Comparison of ENCODE assay signal across 12 cellular contexts in the genomic region with DNA sequence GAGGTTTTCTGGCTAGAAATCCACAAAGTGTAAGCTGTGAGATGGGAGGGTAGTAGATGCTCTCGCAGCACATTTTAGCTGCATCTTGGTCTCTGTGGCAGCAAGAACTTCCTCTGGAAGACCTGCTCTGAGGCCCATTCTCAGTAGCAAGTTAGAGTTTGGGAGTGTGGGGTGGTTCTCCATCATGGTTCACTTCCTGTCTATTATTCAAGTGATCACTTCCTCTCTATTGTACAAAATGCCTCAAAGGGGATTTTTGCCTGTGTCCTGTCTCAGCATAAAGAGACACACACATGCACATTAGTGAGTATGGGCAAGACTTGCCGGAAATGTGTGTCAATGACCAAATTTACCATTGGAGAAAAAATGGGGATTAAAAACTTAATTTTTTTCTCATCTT. TPM values are rescaled to one million over a fixed set of nuclear protein-coding genes. Genes with fewer than 3 reads are reported as not detected.
A peak's percentile ranks its signal among the peaks of the same experiment; 100 is the strongest.
DNase-seq lines count a peak whose midpoint lies in the region; ATAC-seq lines count a peak whose summit lies in the region.
"Had no signal": no experiment of that assay in that cellular context is flagged by ENCODE, and none has a peak within 500 bp of the region (broad histone marks: within the 10 kb centered on the region; RNA-seq: fewer than 3 reads in every experiment).

No MANE protein-coding gene starts in this region.

- H3K4me3 Mint-ChIP-seq in activated CD4-positive, alpha-beta T cell treated with anti-CD3 and anti-CD28 coated beads for 36 hours, result no peak overlapping the region
- H3K4me3 Mint-ChIP-seq in natural killer cell treated with Interleukin-12 subunit alpha and Interleukin-12 subunit beta and Interleukin-15 and Interleukin-18, amount 100 ng/mL, for 72 hours, result no peak overlapping the region
- H3K4me3 Mint-ChIP-seq: type B pancreatic cell had no signal

- POLR2A ChIA-PET in activated CD4-positive, alpha-beta T cell treated with anti-CD3 and anti-CD28 coated beads for 36 hours (lab: Charles Lee), result no interaction called here

- peaks cover 2% of the 10 kb centered on the region for H3K36me3 Mint-ChIP-seq in activated CD4-positive, alpha-beta T cell treated with anti-CD3 and anti-CD28 coated beads for 36 hours (ENCODE audit: low read depth)
- H3K36me3 Mint-ChIP-seq in natural killer cell treated with Interleukin-12 subunit alpha and Interleukin-12 subunit beta and Interleukin-15 and Interleukin-18, amount 100 ng/mL, for 72 hours, result no peaks in the 10 kb centered on the region

- H3K9me3 Mint-ChIP-seq in activated CD4-positive, alpha-beta T cell treated with anti-CD3 and anti-CD28 coated beads for 36 hours (ENCODE audit: low read depth), result peaks cover 2% of the 10 kb centered on the region
- peaks cover 6% of the 10 kb centered on the region for H3K9me3 Mint-ChIP-seq in natural killer cell treated with Interleukin-12 subunit alpha and Interleukin-12 subunit beta and Interleukin-15 and Interleukin-18, amount 100 ng/mL, for 72 hours

- ATAC-seq in activated CD4-positive, alpha-beta T cell treated with anti-CD3 and anti-CD28 coated beads for 36 hours, result peak; percentile 90
- peak; percentile 76 for ATAC-seq in HG02571 (IDR thresholded peaks at IDR 0.05; ENCODE audit: unreplicated experiment)
- ATAC-seq in HG03575 (IDR thresholded peaks at IDR 0.05; ENCODE audit: extremely low read depth, insufficient number of reproducible peaks, low FRiP score, unreplicated experiment), result peak; percentile 83
- peak in 1 of 2 donors; percentile 51 for ATAC-seq in natural killer cell treated with Interleukin-12 subunit alpha and Interleukin-12 subunit beta and Interleukin-15 and Interleukin-18, amount 100 ng/mL, for 72 hours
- ATAC-seq: A549 had no signal

- peak overlapping the region; percentile 76 for H3K27ac Mint-ChIP-seq in activated CD4-positive, alpha-beta T cell treated with anti-CD3 and anti-CD28 coated beads for 36 hours
- peak overlapping the region; percentile 68 to 79 for H3K27ac Mint-ChIP-seq in natural killer cell treated with Interleukin-12 subunit alpha and Interleukin-12 subunit beta and Interleukin-15 and Interleukin-18, amount 100 ng/mL, for 72 hours
- H3K27ac Mint-ChIP-seq: type B pancreatic cell had no signal

- CTCF ChIA-PET in activated CD4-positive, alpha-beta T cell treated with anti-CD3 and anti-CD28 coated beads for 36 hours (lab: Charles Lee), result interaction anchor here (0.7 to 1.4 kb wide), 2 partner anchors 14 to 24 kb away, joined by 3 to 4 read pairs; no protein-coding TSS in a partner anchor

- no peaks in the 10 kb centered on the region for H3K27me3 Mint-ChIP-seq in activated CD4-positive, alpha-beta T cell treated with anti-CD3 and anti-CD28 coated beads for 36 hours
- H3K27me3 Mint-ChIP-seq in natural killer cell treated with Interleukin-12 subunit alpha and Interleukin-12 subunit beta and Interleukin-15 and Interleukin-18, amount 100 ng/mL, for 72 hours, result no peaks in the 10 kb centered on the region
- H3K27me3 Mint-ChIP-seq: type B pancreatic cell had no signal

- peaks cover 9% of the 10 kb centered on the region for H3K4me1 Mint-ChIP-seq in activated CD4-positive, alpha-beta T cell treated with anti-CD3 and anti-CD28 coated beads for 36 hours
- H3K4me1 Mint-ChIP-seq in natural killer cell treated with Interleukin-12 subunit alpha and Interleukin-12 subunit beta and Interleukin-15 and Interleukin-18, amount 100 ng/mL, for 72 hours (ENCODE audit: low read depth in 2 of 2), result peaks cover 12 to 22% of the 10 kb centered on the region in 2 donors

- peak; percentile 7 for DNase-seq in activated CD4-positive, alpha-beta T cell treated with anti-CD3 and anti-CD28 coated beads for 36 hours
- no peak for DNase-seq in activated CD4-positive, alpha-beta T cell treated with anti-CD3 and anti-CD28 coated beads, Interleukin-2, amount 50 U/mL, for 1 hour
- DNase-seq in natural killer cell treated with Interleukin-12 subunit alpha and Interleukin-12 subunit beta and Interleukin-15 and Interleukin-18, amount 100 ng/mL, for 72 hours (ENCODE audit: low spot score), result no peak
- DNase-seq in putamen (ENCODE audit: low spot score) (no peak), T-helper 9 cell (no peak)
- DNase-seq in effector CD4-positive, alpha-beta T cell, result no peak
- DNase-seq: kidney glomerular epithelial cell, NCI-H2081 treated with DMSO at 0.1 percent for 48 hours had no signal

- intact Hi-C loops in activated CD4-positive, alpha-beta T cell treated with anti-CD3 and anti-CD28 coated beads for 36 hours (cut with DNase I, micrococcal nuclease), result loop anchor here in 1 of 2 experiments (5.0 kb wide), 1 partner anchor 229 kb away; no protein-coding TSS in a partner anchor

RNA-seq across cellular contexts. Expression of a gene that starts 42.5 kb away (rescaled TPM):
- total RNA-seq in activated CD4-positive, alpha-beta T cell treated with anti-CD3 and anti-CD28 coated beads for 36 hours, result 10 to 100 TPM; 24.5 to 27.9 TPM
- total RNA-seq in natural killer cell treated with Interleukin-12 subunit alpha and Interleukin-12 subunit beta and Interleukin-15 and Interleukin-18, amount 100 ng/mL, for 72 hours, result 10 to 100 TPM; 25.4 to 29.5 TPM
